ENCODE assay signal across 14 cellular contexts in genomic region chr21:43332461-43332860, GRCh38.
DNase-seq lines count a peak whose midpoint lies in the region; ATAC-seq and TF ChIP-seq lines count a peak whose summit lies in the region.
"Had no signal": no experiment of that assay in that cellular context is flagged by ENCODE, and none has a peak within 500 bp of the region (broad histone marks: within the 10 kb centered on the region; RNA-seq: fewer than 3 reads in every experiment).

No MANE protein-coding gene starts in this region.

- POLR2A ChIA-PET in activated naive CD8-positive, alpha-beta T cell treated with anti-CD3 and anti-CD28 coated beads, Interleukin-2, amount 10 ng/mL, durations not matched to agents 7 days and 5 days (lab: Charles Lee): no interaction called here

- no peak for DNase-seq in activated naive CD8-positive, alpha-beta T cell treated with anti-CD3 and anti-CD28 coated beads, Interleukin-2, amount 10 ng/mL, durations not matched to agents 7 days and 5 days
- DNase-seq in activated naive CD8-positive, alpha-beta T cell treated with anti-CD3 and anti-CD28 coated beads for 36 hours: no peak
- DNase-seq in upper lobe of right lung (no peak), DMS114 treated with DMSO at 0.1 percent for 48 hours (lab: John Stamatoyannopoulos, UW; ENCODE audit: unreplicated experiment) (no peak)
- DNase-seq: activated CD8-positive, alpha-beta T cell treated with anti-CD3 and anti-CD28 coated beads, Interleukin-2, amount 10 ng/mL, durations not matched to agents 7 days and 5 days; activated effector memory CD4-positive, alpha-beta T cell treated with Interleukin-2 at 50 U/mL for 16 hours; NCI-H1436 treated with DMSO at 0.1 percent for 48 hours; stimulated activated CD4-positive, alpha-beta T cell treated with anti-CD3 and anti-CD28 coated beads, Interleukin-12 subunit alpha, Interleukin-12 subunit beta, amount 100 ng/mL, for 4 hours had no signal

- H3K4me1 ChIP-seq in mucosa of stomach (ENCODE audit: control insufficient read depth, insufficient read depth, low read length): peaks cover 20% of the 10 kb centered on the region
- H3K4me1 ChIP-seq in upper lobe of right lung: peaks cover 21% of the 10 kb centered on the region

- H3K9me3 ChIP-seq in mucosa of stomach (ENCODE audit: control insufficient read depth, low read length) (no peaks in the 10 kb centered on the region), upper lobe of right lung (no peaks in the 10 kb centered on the region)

- H3K27me3 Mint-ChIP-seq in activated naive CD8-positive, alpha-beta T cell treated with anti-CD3 and anti-CD28 coated beads, Interleukin-2, amount 10 ng/mL, durations not matched to agents 7 days and 5 days: peaks cover 2% of the 10 kb centered on the region
- H3K27me3 Mint-ChIP-seq in activated naive CD8-positive, alpha-beta T cell treated with anti-CD3 and anti-CD28 coated beads for 36 hours: no peaks in the 10 kb centered on the region

- intact Hi-C loops in upper lobe of right lung (cut with DNase I): no loop called here

- H3K27me3 ChIP-seq in mucosa of stomach (ENCODE audit: control insufficient read depth, insufficient read depth, low read length): peaks cover 5% of the 10 kb centered on the region
- no peaks in the 10 kb centered on the region for H3K27me3 ChIP-seq in upper lobe of right lung

- H3K4me3 ChIP-seq in mucosa of stomach (ENCODE audit: low read length): no peak overlapping the region
- H3K4me3 ChIP-seq in upper lobe of right lung: no peak overlapping the region

- no peak overlapping the region for H3K4me3 Mint-ChIP-seq in activated naive CD8-positive, alpha-beta T cell treated with anti-CD3 and anti-CD28 coated beads, Interleukin-2, amount 10 ng/mL, durations not matched to agents 7 days and 5 days
- H3K4me3 Mint-ChIP-seq in activated naive CD8-positive, alpha-beta T cell treated with anti-CD3 and anti-CD28 coated beads for 36 hours: no peak overlapping the region
- H3K4me3 Mint-ChIP-seq: activated CD8-positive, alpha-beta T cell treated with anti-CD3 and anti-CD28 coated beads, Interleukin-2, amount 10 ng/mL, durations not matched to agents 7 days and 5 days; CD4-positive, alpha-beta memory T cell had no signal

- ATAC-seq in activated naive CD8-positive, alpha-beta T cell treated with anti-CD3 and anti-CD28 coated beads, Interleukin-2, amount 10 ng/mL, durations not matched to agents 7 days and 5 days (ENCODE audit: low read depth): no peak
- ATAC-seq in upper lobe of right lung (no peak), HG03097 (IDR thresholded peaks at IDR 0.05; ENCODE audit: low FRiP score, unreplicated experiment) (no peak), GM18909 (IDR thresholded peaks at IDR 0.05; ENCODE audit: poor library complexity, unreplicated experiment) (no peak)
- ATAC-seq: activated CD8-positive, alpha-beta T cell treated with anti-CD3 and anti-CD28 coated beads, Interleukin-2, amount 10 ng/mL, durations not matched to agents 7 days and 5 days had no signal

- peak overlapping the region; percentile 22 for H3K9ac ChIP-seq in mucosa of stomach (ENCODE audit: low read length)
- H3K9ac ChIP-seq: parathyroid adenoma had no signal

- peaks cover 7% of the 10 kb centered on the region for H3K36me3 Mint-ChIP-seq in activated naive CD8-positive, alpha-beta T cell treated with anti-CD3 and anti-CD28 coated beads, Interleukin-2, amount 10 ng/mL, durations not matched to agents 7 days and 5 days
- H3K36me3 Mint-ChIP-seq in activated naive CD8-positive, alpha-beta T cell treated with anti-CD3 and anti-CD28 coated beads for 36 hours: peaks cover 2% of the 10 kb centered on the region
- H3K36me3 Mint-ChIP-seq: CD4-positive, alpha-beta memory T cell had no signal

- TF ChIP-seq CTCF in upper lobe of right lung (IDR thresholded peaks at IDR 0.05): no peak

- no peaks in the 10 kb centered on the region for H3K36me3 ChIP-seq in mucosa of stomach (ENCODE audit: control insufficient read depth, insufficient read depth, low read length)
- H3K36me3 ChIP-seq in upper lobe of right lung: no peaks in the 10 kb centered on the region

- peaks cover 16% of the 10 kb centered on the region for H3K9me3 Mint-ChIP-seq in activated naive CD8-positive, alpha-beta T cell treated with anti-CD3 and anti-CD28 coated beads, Interleukin-2, amount 10 ng/mL, durations not matched to agents 7 days and 5 days
- peaks cover 1% of the 10 kb centered on the region for H3K9me3 Mint-ChIP-seq in activated naive CD8-positive, alpha-beta T cell treated with anti-CD3 and anti-CD28 coated beads for 36 hours

- peak overlapping the region; percentile 84 for H3K27ac ChIP-seq in cingulate gyrus (ENCODE audit: low read depth, low read length)
- peak overlapping the region; percentile 77 for H3K27ac ChIP-seq in upper lobe of right lung
- H3K27ac ChIP-seq: parathyroid adenoma had no signal

- peak overlapping the region; percentile 4 for H3K27ac Mint-ChIP-seq in activated naive CD8-positive, alpha-beta T cell treated with anti-CD3 and anti-CD28 coated beads, Interleukin-2, amount 10 ng/mL, durations not matched to agents 7 days and 5 days
- H3K27ac Mint-ChIP-seq in activated naive CD8-positive, alpha-beta T cell treated with anti-CD3 and anti-CD28 coated beads for 36 hours: no peak overlapping the region
- H3K27ac Mint-ChIP-seq: activated CD8-positive, alpha-beta T cell treated with anti-CD3 and anti-CD28 coated beads, Interleukin-2, amount 10 ng/mL, durations not matched to agents 7 days and 5 days had no signal

- peaks cover 23% of the 10 kb centered on the region for H3K4me1 Mint-ChIP-seq in activated naive CD8-positive, alpha-beta T cell treated with anti-CD3 and anti-CD28 coated beads, Interleukin-2, amount 10 ng/mL, durations not matched to agents 7 days and 5 days
- no peaks in the 10 kb centered on the region for H3K4me1 Mint-ChIP-seq in activated naive CD8-positive, alpha-beta T cell treated with anti-CD3 and anti-CD28 coated beads for 36 hours
